1 cellular context compared by ENCODE assay signal in the genomic region with DNA sequence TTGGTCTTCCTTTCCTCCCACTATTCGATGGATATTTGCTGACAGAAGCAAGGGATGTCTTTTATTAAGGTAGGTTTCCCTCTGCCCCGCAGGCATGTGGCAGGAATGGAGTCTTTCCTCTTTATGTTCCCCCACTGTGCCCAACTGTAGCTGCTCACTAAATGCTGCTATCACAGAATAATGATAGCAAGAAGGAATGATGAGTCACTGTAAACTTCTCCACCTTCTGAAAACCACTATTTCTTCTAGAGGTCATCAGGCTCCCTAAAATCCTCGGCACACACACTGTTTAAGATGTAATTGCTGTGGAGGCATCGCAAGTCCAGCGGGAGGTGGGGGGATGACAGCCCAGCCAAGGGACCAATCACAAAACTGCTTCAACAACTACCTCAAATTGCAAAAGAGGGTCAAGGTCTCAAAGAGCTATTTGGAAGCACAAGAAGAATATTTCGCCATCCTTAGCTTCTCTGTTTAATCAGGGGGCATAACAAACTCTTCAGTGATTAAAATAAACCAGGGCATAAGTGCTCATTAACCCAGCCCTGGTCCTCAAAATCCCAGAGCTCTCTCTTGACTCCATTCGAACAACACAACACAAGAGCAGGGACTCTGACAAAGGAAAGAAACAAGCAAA.
TF ChIP-seq lines count a peak whose summit lies in the region.

No MANE protein-coding gene starts in this region.

TF ChIP-seq in HepG2, 621 proteins besides CTCF, POLR2A, EP300 and RAD21 (continued from another document):
- TF ChIP-seq, protein P1, sequence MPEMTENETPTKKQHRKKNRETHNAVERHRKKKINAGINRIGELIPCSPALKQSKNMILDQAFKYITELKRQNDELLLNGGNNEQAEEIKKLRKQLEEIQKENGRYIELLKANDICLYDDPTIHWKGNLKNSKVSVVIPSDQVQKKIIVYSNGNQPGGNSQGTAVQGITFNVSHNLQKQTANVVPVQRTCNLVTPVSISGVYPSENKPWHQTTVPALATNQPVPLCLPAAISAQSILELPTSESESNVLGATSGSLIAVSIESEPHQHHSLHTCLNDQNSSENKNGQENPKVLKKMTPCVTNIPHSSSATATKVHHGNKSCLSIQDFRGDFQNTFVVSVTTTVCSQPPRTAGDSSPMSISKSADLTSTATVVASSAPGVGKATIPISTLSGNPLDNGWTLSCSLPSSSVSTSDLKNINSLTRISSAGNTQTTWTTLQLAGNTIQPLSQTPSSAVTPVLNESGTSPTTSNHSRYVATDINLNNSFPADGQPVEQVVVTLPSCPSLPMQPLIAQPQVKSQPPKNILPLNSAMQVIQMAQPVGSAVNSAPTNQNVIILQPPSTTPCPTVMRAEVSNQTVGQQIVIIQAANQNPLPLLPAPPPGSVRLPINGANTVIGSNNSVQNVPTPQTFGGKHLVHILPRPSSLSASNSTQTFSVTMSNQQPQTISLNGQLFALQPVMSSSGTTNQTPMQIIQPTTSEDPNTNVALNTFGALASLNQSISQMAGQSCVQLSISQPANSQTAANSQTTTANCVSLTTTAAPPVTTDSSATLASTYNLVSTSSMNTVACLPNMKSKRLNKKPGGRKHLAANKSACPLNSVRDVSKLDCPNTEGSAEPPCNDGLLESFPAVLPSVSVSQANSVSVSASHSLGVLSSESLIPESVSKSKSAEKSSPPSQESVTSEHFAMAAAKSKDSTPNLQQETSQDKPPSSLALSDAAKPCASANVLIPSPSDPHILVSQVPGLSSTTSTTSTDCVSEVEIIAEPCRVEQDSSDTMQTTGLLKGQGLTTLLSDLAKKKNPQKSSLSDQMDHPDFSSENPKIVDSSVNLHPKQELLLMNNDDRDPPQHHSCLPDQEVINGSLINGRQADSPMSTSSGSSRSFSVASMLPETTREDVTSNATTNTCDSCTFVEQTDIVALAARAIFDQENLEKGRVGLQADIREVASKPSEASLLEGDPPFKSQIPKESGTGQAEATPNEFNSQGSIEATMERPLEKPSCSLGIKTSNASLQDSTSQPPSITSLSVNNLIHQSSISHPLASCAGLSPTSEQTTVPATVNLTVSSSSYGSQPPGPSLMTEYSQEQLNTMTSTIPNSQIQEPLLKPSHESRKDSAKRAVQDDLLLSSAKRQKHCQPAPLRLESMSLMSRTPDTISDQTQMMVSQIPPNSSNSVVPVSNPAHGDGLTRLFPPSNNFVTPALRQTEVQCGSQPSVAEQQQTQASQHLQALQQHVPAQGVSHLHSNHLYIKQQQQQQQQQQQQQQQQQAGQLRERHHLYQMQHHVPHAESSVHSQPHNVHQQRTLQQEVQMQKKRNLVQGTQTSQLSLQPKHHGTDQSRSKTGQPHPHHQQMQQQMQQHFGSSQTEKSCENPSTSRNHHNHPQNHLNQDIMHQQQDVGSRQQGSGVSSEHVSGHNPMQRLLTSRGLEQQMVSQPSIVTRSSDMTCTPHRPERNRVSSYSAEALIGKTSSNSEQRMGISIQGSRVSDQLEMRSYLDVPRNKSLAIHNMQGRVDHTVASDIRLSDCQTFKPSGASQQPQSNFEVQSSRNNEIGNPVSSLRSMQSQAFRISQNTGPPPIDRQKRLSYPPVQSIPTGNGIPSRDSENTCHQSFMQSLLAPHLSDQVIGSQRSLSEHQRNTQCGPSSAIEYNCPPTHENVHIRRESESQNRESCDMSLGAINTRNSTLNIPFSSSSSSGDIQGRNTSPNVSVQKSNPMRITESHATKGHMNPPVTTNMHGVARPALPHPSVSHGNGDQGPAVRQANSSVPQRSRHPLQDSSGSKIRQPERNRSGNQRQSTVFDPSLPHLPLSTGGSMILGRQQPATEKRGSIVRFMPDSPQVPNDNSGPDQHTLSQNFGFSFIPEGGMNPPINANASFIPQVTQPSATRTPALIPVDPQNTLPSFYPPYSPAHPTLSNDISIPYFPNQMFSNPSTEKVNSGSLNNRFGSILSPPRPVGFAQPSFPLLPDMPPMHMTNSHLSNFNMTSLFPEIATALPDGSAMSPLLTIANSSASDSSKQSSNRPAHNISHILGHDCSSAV (CRISPR knock-in tag; IDR thresholded peaks at IDR 0.05; ENCODE audit: borderline replicate concordance), result no peak
- TF ChIP-seq CEBPB (IDR thresholded peaks at IDR 0.05; ENCODE audit: borderline replicate concordance, low read depth, low read length), result peak; percentile 85
TF ChIP-seq in HepG2: peak in this region for 17.
